In the genomic region with DNA sequence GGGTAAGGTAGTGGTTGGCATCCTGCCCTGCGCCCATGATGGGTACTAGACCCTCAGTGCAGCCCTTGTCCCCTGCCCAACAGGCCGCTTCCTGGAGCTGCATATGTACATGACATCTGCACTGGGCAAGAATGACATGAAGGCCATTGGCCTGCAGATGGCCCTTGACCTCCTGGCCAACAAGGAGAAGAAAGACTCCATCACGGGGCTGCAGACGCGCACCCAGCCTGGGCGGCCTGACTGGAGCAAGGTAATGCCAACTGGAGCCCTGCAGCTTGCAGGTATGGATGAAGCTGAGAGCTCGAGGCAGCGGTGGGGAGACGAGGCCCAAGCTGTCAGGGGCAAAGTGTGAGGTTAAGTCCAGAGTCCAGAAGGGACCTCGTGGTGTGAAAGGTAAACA, we compare ENCODE assay signal across 25 cellular contexts. TPM values are rescaled to one million over a fixed set of nuclear protein-coding genes. Genes with fewer than 3 reads are reported as not detected.
A peak's percentile ranks its signal among the peaks of the same experiment; 100 is the strongest.
DNase-seq lines count a peak whose midpoint lies in the region; ATAC-seq, FAIRE-seq and TF ChIP-seq lines count a peak whose summit lies in the region.
"Had no signal": no experiment of that assay in that cellular context is flagged by ENCODE, and none has a peak within 500 bp of the region (broad histone marks: within the 10 kb centered on the region; RNA-seq: fewer than 3 reads in every experiment).

No MANE protein-coding gene starts in this region.

- TF ChIP-seq POLR2A in H54 (IDR thresholded peaks at IDR 0.05; ENCODE audit: low read depth, low read length), result no peak

- peak; percentile 15 for DNase-seq in cardiac septum (ENCODE audit: low spot score)
- DNase-seq in left ventricle myocardium superior, result no peak
- peak; percentile 10 for DNase-seq in D341Med (ENCODE audit: low spot score)
- peak; percentile 66 for DNase-seq in RWPE2 (ENCODE audit: low spot score)
- peak; percentile 29 for DNase-seq in islet precursor cell
- no peak for DNase-seq in H54 (ENCODE audit: insufficient read length, low spot score)
- DNase-seq in HT-29 (ENCODE audit: low spot score), result no peak
- DNase-seq in NCI-H128 (lab: John Stamatoyannopoulos, UW; ENCODE audit: unreplicated experiment), result no peak
- DNase-seq: 8988T; ACHN; BE2C; C1 segment of cervical spinal cord; CD4-positive, alpha-beta memory T cell; CD4-positive, CD25-positive, alpha-beta regulatory T cell; CD8-positive, alpha-beta memory T cell; COR-L47; DMS79 treated with DMSO at 0.1 percent for 48 hours; GF-D8 had no signal

- FAIRE-seq in H54 (lab: Jason Lieb, UNC), result no peak
- FAIRE-seq: A204.1, D721Med, G401.6, GM12891, GM19239 had no signal

- no peak for ATAC-seq in left ventricle myocardium superior
- no peak for ATAC-seq in RWPE2 (ENCODE audit: low read depth)

- H3K36me3 ChIP-seq in RWPE2 (ENCODE audit: low read depth), result no peaks in the 10 kb centered on the region
- H3K36me3 ChIP-seq: BE2C, BLaER1 had no signal

- intact Hi-C loops in cardiac septum (cut with DNase I) (no loop called here), left ventricle myocardium superior (cut with micrococcal nuclease) (loop anchor here (5.0 kb wide), 1 partner anchor 212 kb away; no protein-coding TSS in a partner anchor)

- H3K4me3 ChIP-seq in RWPE2 (ENCODE audit: severe bottlenecking), result no peak overlapping the region
- H3K4me3 ChIP-seq: BLaER1 had no signal

- H3K27me3 ChIP-seq in RWPE2 (ENCODE audit: insufficient read depth, poor library complexity, severe bottlenecking), result no peaks in the 10 kb centered on the region
- H3K27me3 ChIP-seq: BE2C, BLaER1 had no signal

- no peaks in the 10 kb centered on the region for H3K4me1 ChIP-seq in RWPE2 (ENCODE audit: insufficient read depth, poor library complexity, severe bottlenecking)

- no peak for TF ChIP-seq CTCF in RWPE2 (IDR thresholded peaks at IDR 0.05; ENCODE audit: poor library complexity, severe bottlenecking)

- no peaks in the 10 kb centered on the region for H3K9me3 ChIP-seq in RWPE2 (ENCODE audit: severe bottlenecking)
- H3K9me3 ChIP-seq: BE2C, BLaER1 had no signal

- no peak overlapping the region for H3K27ac ChIP-seq in RWPE2 (ENCODE audit: poor library complexity, severe bottlenecking)
- H3K27ac ChIP-seq: BLaER1 had no signal

RNA-seq across cellular contexts. Expression of a gene that starts 40.8 kb away (rescaled TPM):
- total RNA-seq in cardiac septum (not detected), left ventricle myocardium superior (not detected)
- total RNA-seq in HT-29 (2014; rRNA removed; shearing (Covaris generic)), result not detected in 2 replicates
- total RNA-seq: A673; CD4-positive, CD25-positive, alpha-beta regulatory T cell; CD8-positive, alpha-beta memory T cell had no signal

Comparison
In these comparisons a context has a peak if more than half of its experiments do, and no peak if none do; other contexts are left out.
1. DNase-seq: peak in cardiac septum (single experiment), D341Med (single experiment), RWPE2 (single experiment) and islet precursor cell (single experiment); none in left ventricle myocardium superior (single experiment), H54 (single experiment), HT-29 (single experiment) and NCI-H128 (single experiment).